ENCODE assay signal across 1 cellular context in the genomic region with DNA sequence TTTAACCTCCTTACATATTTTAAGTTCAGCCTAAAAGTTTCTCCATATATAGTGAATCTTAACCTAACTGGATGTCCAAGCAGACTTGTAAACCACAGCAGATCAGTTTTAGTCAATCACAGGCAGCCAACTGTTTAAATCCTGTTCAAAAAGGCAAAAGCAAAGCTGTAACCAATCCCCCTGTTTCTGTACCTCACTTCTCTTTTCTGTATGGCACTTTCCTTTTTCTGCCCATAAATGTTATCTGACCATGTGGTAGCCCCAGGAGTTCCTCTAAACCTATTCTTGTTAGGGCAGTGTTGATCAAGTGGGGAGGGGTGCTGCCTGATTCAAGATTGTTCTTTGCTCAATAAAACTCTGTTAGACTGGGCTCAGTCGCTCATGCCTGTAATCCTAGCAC.
TF ChIP-seq lines count a peak whose summit lies in the region.

No MANE protein-coding gene starts in this region.

TF ChIP-seq in GM12878, 131 proteins besides CTCF, POLR2A, EP300 and RAD21 (continued from another document):
- TF ChIP-seq SPI1 (IDR thresholded peaks at IDR 0.05; ENCODE audit: borderline replicate concordance, insufficient read depth, low read depth, low read length), result peak; percentile 13; the same call in 1 of the 2 replicates
TF ChIP-seq in GM12878: peak in this region for 1.
